Comparison of ENCODE assay signal across 18 cellular contexts in the genomic region with DNA sequence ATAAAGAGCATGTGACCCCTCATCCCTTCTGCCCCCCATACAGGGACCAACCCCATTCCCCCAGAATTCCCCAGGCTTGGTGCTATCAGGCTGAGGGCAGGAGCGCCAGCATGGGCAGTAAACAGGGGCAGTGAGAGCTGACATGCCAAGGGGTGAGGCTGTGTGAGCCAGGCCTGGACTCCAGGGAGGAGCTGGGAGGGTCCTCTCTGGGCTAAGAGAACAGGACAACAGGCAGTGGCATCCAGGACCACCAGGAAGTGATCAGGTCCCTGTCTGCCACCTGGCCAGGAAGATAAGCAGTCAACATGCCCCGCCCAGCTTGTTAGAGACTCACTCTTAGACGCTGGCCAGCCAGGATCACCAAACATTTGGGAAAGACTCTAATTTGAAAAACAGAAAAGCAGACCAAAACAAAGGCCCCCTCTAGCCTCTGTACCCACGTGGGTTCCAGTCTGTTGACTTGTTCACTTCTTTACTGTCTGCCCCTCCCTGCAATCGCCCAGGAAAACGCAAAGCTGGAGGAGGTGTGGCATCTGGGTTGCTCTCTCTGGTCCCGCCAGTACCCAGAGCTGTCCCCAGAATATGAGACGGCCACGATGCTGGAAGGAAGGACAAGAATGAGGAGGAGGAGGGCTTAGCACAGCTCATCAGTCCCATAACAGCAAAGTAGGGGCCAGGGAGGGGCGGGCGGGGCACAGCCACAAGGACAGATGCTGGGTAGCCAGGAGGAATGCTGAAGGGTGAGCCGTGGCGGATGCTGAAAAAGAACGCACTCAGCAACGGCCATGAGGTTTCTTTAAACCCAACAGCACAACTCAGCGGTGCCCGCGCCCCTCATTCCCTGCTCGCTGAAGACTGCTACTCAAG.
DNase-seq lines count a peak whose midpoint lies in the region; ATAC-seq and TF ChIP-seq lines count a peak whose summit lies in the region.
"Had no signal": no experiment of that assay in that cellular context is flagged by ENCODE, and none has a peak within 500 bp of the region (broad histone marks: within the 10 kb centered on the region; RNA-seq: fewer than 3 reads in every experiment).

No MANE protein-coding gene starts in this region.

- peaks cover 59% of the 10 kb centered on the region for H3K4me1 ChIP-seq in left ventricle myocardium inferior
- H3K4me1 ChIP-seq in SJCRH30, result no peaks in the 10 kb centered on the region
- H3K4me1 ChIP-seq: colonic mucosa, HAP-1 had no signal

- ATAC-seq in left ventricle myocardium superior, result peak; percentile 39
- ATAC-seq in HG03521 (IDR thresholded peaks at IDR 0.05; ENCODE audit: unreplicated experiment), result no peak
- ATAC-seq: stimulated activated naive CD8-positive, alpha-beta T cell treated with anti-CD3 and anti-CD28 coated beads, Interleukin-15, amount 100 ng/mL, for 72 hours had no signal

- no peaks in the 10 kb centered on the region for H3K27me3 Mint-ChIP-seq in neural crest cell (ENCODE audit: low read depth)
- H3K27me3 Mint-ChIP-seq in activated T-cell treated with anti-CD3 and anti-CD28 coated beads, Interleukin-2, amount 50 U/mL, for 24 hours, result no peaks in the 10 kb centered on the region
- H3K27me3 Mint-ChIP-seq: stimulated activated naive CD8-positive, alpha-beta T cell treated with anti-CD3 and anti-CD28 coated beads, Interleukin-15, amount 100 ng/mL, for 72 hours had no signal

- H3K36me3 Mint-ChIP-seq in neural crest cell (ENCODE audit: low read depth), result peaks cover 6% of the 10 kb centered on the region
- peaks cover 7% of the 10 kb centered on the region for H3K36me3 Mint-ChIP-seq in activated T-cell treated with anti-CD3 and anti-CD28 coated beads, Interleukin-2, amount 50 U/mL, for 24 hours (ENCODE audit: low read depth)

- no peaks in the 10 kb centered on the region for H3K9me3 Mint-ChIP-seq in neural crest cell
- H3K9me3 Mint-ChIP-seq in activated T-cell treated with anti-CD3 and anti-CD28 coated beads, Interleukin-2, amount 50 U/mL, for 24 hours, result no peaks in the 10 kb centered on the region
- H3K9me3 Mint-ChIP-seq: stimulated activated naive CD8-positive, alpha-beta T cell treated with anti-CD3 and anti-CD28 coated beads, Interleukin-15, amount 100 ng/mL, for 72 hours had no signal

- H3K27ac Mint-ChIP-seq in neural crest cell (ENCODE audit: unreplicated experiment), result peak overlapping the region; percentile 95
- no peak overlapping the region for H3K27ac Mint-ChIP-seq in activated T-cell treated with anti-CD3 and anti-CD28 coated beads, Interleukin-2, amount 50 U/mL, for 24 hours
- H3K27ac Mint-ChIP-seq: stimulated activated naive CD8-positive, alpha-beta T cell treated with anti-CD3 and anti-CD28 coated beads, Interleukin-15, amount 100 ng/mL, for 72 hours had no signal

- H3K4me1 Mint-ChIP-seq in neural crest cell, result peaks cover 88% of the 10 kb centered on the region
- H3K4me1 Mint-ChIP-seq in activated T-cell treated with anti-CD3 and anti-CD28 coated beads, Interleukin-2, amount 50 U/mL, for 24 hours (ENCODE audit: low read depth), result peaks cover 73% of the 10 kb centered on the region

- peak overlapping the region; percentile 80 for H3K4me3 Mint-ChIP-seq in neural crest cell
- H3K4me3 Mint-ChIP-seq in activated T-cell treated with anti-CD3 and anti-CD28 coated beads, Interleukin-2, amount 50 U/mL, for 24 hours, result no peak overlapping the region
- H3K4me3 Mint-ChIP-seq: stimulated activated naive CD8-positive, alpha-beta T cell treated with anti-CD3 and anti-CD28 coated beads, Interleukin-15, amount 100 ng/mL, for 72 hours had no signal

- no peak for TF ChIP-seq CTCF in left ventricle myocardium inferior (IDR thresholded peaks at IDR 0.05; ENCODE audit: borderline replicate concordance)
- no peak for TF ChIP-seq CTCF in neural crest cell (conservative IDR thresholded peaks at IDR 0.05)

- H3K4me3 ChIP-seq in left ventricle myocardium inferior (no peak overlapping the region), SJCRH30 (no peak overlapping the region)
- H3K4me3 ChIP-seq: colonic mucosa, HAP-1, lung, spleen had no signal

- DNase-seq in left ventricle myocardium superior (peak; percentile 22), left ventricle myocardium inferior (no peak), erythroblast (lab: John Stamatoyannopoulos, UW) (peak; percentile 45 to 58), neural crest cell (ENCODE audit: low read depth, low spot score) (no peak), SJCRH30 (no peak), A172 (ENCODE audit: low spot score) (no peak)
- DNase-seq in activated T-cell treated with anti-CD3 and anti-CD28 coated beads, Interleukin-2, amount 50 U/mL, for 24 hours, result no peak
- DNase-seq: activated CD4-positive, alpha-beta T cell treated with anti-CD3 and anti-CD28 coated beads for 48 hours; AML-193; amniotic stem cell; colonic mucosa; KG1; NCI-H1417; spleen; stimulated activated naive CD8-positive, alpha-beta T cell treated with anti-CD3 and anti-CD28 coated beads, Interleukin-15, amount 100 ng/mL, for 72 hours had no signal

- H3K36me3 ChIP-seq in left ventricle myocardium inferior, result no peaks in the 10 kb centered on the region
- no peaks in the 10 kb centered on the region for H3K36me3 ChIP-seq in SJCRH30
- H3K36me3 ChIP-seq: colonic mucosa, HAP-1 had no signal

- H3K27ac ChIP-seq in left ventricle myocardium inferior (replicated peaks) (no peak overlapping the region), SJCRH30 (no peak overlapping the region)
- H3K27ac ChIP-seq: colonic mucosa had no signal

- no peaks in the 10 kb centered on the region for H3K27me3 ChIP-seq in left ventricle myocardium inferior (ENCODE audit: low read depth)
- H3K27me3 ChIP-seq in SJCRH30, result no peaks in the 10 kb centered on the region
- H3K27me3 ChIP-seq: colonic mucosa, spleen had no signal

- H3K9me3 ChIP-seq in left ventricle myocardium inferior (replicated peaks) (no peaks in the 10 kb centered on the region), SJCRH30 (replicated peaks) (no peaks in the 10 kb centered on the region)
- H3K9me3 ChIP-seq: colonic mucosa, HAP-1, spleen had no signal

- TF ChIP-seq POLR2A in erythroblast (IDR thresholded peaks at IDR 0.05; ENCODE audit: low read length), result no peak

- intact Hi-C loops in left ventricle myocardium superior (cut with micrococcal nuclease) (no loop called here), left ventricle myocardium inferior (cut with micrococcal nuclease) (no loop called here)

Comparison
In these comparisons a context has a peak if more than half of its experiments do, and no peak if none do; other contexts are left out.
1. DNase-seq: peak in left ventricle myocardium superior (single experiment) and erythroblast (2 of 2); none in left ventricle myocardium inferior (single experiment), neural crest cell (single experiment), SJCRH30 (0 of 2), A172 (single experiment) and activated T-cell treated with anti-CD3 and anti-CD28 coated beads, Interleukin-2, amount 50 U/mL, for 24 hours (single experiment).